ENCODE assay signal across 16 cellular contexts in the genomic region with DNA sequence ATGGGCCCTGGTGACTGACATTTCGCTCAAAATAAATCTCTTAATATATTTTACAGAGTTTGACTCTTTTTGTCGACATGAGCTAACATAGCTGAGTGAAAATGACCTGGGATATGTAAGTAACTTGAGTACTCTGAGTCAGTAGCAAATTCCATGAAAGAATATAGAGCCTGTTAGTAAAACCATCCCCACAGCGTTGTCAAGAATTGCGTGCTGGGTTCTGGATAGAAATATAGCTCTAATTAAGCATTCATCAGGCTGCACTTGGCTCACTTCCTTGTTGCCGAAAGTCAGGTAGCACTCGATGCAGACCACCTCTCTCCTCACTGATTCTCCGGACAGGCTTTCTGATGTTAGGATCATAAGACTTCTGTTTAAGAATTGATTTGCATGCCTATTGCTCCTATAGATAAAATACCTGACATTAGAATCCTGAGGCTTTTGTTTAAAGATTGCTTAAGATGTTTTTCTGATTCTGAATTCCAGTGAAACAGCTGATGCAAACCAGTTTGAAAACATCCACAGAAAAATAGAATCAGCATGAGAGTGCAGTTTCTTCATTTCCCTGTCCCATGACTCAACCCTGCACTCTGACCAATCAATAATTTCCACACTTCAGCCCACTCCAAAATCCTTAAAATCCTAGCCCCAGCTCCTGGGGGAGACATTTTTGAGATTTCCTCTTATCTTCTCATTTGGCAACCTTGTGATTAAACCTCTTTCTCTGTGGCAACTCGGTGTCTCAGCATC.
A peak's percentile ranks its signal among the peaks of the same experiment; 100 is the strongest.
DNase-seq lines count a peak whose midpoint lies in the region; ATAC-seq, FAIRE-seq and TF ChIP-seq lines count a peak whose summit lies in the region.
"Had no signal": no experiment of that assay in that cellular context is flagged by ENCODE, and none has a peak within 500 bp of the region (broad histone marks: within the 10 kb centered on the region; RNA-seq: fewer than 3 reads in every experiment).

No MANE protein-coding gene starts in this region.

- no peak for FAIRE-seq in HepG2 (lab: Jason Lieb, UNC)
- FAIRE-seq: frontal cortex had no signal

- in situ Hi-C loops in HepG2 (cut with HindIII; ENCODE audit: extremely low pct_ligation_motif_present, low pct_unique_long_range_greater_than_20kb) = no loop called here

- H3K27ac ChIP-seq in ACC112 (ENCODE audit: low read depth, low read length) (peak overlapping the region; percentile 35), HepG2 (ENCODE audit: extremely low read length, insufficient read depth, low read length) (no peak overlapping the region)

- no peaks in the 10 kb centered on the region for H3K36me3 ChIP-seq in ACC112 (ENCODE audit: insufficient read depth, low read length)
- H3K36me3 ChIP-seq in HepG2 (replicated peaks in 1 of 2; ENCODE audit: control insufficient read depth in 1 of 2, insufficient read depth in 2 of 2, low read length in 2 of 2) = no peaks in the 10 kb centered on the region
- H3K36me3 ChIP-seq: MG63 had no signal

- no peaks in the 10 kb centered on the region for H3K9me3 Mint-ChIP-seq in activated T-cell treated with anti-CD3 and anti-CD28 coated beads, Interleukin-2, amount 50 U/mL, for 72 hours
- no peaks in the 10 kb centered on the region for H3K9me3 Mint-ChIP-seq in activated T-helper 17 cell treated with anti-CD3 and anti-CD28 coated beads, Interleukin-2, amount 50 U/mL, for 72 hours
- H3K9me3 Mint-ChIP-seq: central memory CD8-positive, alpha-beta T cell; nephron had no signal

- TF ChIP-seq RAD21 in HepG2 (CRISPR knock-in tag; IDR thresholded peaks at IDR 0.05) = no peak

- no peak overlapping the region for H3K4me3 ChIP-seq in ACC112 (ENCODE audit: low read depth, low read length)
- no peak overlapping the region for H3K4me3 ChIP-seq in cardiac fibroblast (replicated peaks in 1 of 2; ENCODE audit: low read depth in 2 of 2, low read length in 2 of 2)
- H3K4me3 ChIP-seq in HepG2 (replicated peaks in 1 of 3; ENCODE audit: insufficient read depth in 1 of 3, low read depth in 2 of 3, low read length in 3 of 3) = no peak overlapping the region
- H3K4me3 ChIP-seq: MG63 had no signal

- no peak for ATAC-seq in HepG2
- ATAC-seq in activated T-cell treated with anti-CD3 and anti-CD28 coated beads, Interleukin-2, amount 50 U/mL, for 72 hours (replicated peaks in 1 of 2) = no peak
- ATAC-seq in GM18858 (IDR thresholded peaks at IDR 0.05; ENCODE audit: unreplicated experiment) = no peak
- ATAC-seq in activated T-helper 17 cell treated with anti-CD3 and anti-CD28 coated beads, Interleukin-2, amount 50 U/mL, for 72 hours (replicated peaks) = no peak

- no peaks in the 10 kb centered on the region for H3K36me3 Mint-ChIP-seq in activated T-cell treated with anti-CD3 and anti-CD28 coated beads, Interleukin-2, amount 50 U/mL, for 72 hours (ENCODE audit: insufficient read depth in 2 of 2)
- H3K36me3 Mint-ChIP-seq in activated T-helper 17 cell treated with anti-CD3 and anti-CD28 coated beads, Interleukin-2, amount 50 U/mL, for 72 hours (ENCODE audit: low read depth) = no peaks in the 10 kb centered on the region

- WGBS in HepG2 (ENCODE audit: low lambda C conversion rate) = 18% methylated on average over 8 of the region's 8 CpGs

- no peak overlapping the region for H3K4me2 ChIP-seq in HepG2 (ENCODE audit: low read depth, low read length)

- no peaks in the 10 kb centered on the region for H3K27me3 ChIP-seq in ACC112 (ENCODE audit: insufficient read depth, low read length)
- H3K27me3 ChIP-seq in HepG2 (ENCODE audit: control insufficient read depth in 1 of 2, insufficient read depth in 2 of 2, low read length in 2 of 2) = no peaks in the 10 kb centered on the region; a peak in 1 of 5 replicates

- H3K27me3 Mint-ChIP-seq in activated T-cell treated with anti-CD3 and anti-CD28 coated beads, Interleukin-2, amount 50 U/mL, for 72 hours (ENCODE audit: low read depth) = peaks cover 39% of the 10 kb centered on the region
- peaks cover 29% of the 10 kb centered on the region for H3K27me3 Mint-ChIP-seq in activated T-helper 17 cell treated with anti-CD3 and anti-CD28 coated beads, Interleukin-2, amount 50 U/mL, for 72 hours

- H3K27ac Mint-ChIP-seq in activated T-cell treated with anti-CD3 and anti-CD28 coated beads, Interleukin-2, amount 50 U/mL, for 72 hours = no peak overlapping the region
- H3K27ac Mint-ChIP-seq in activated T-helper 17 cell treated with anti-CD3 and anti-CD28 coated beads, Interleukin-2, amount 50 U/mL, for 72 hours = no peak overlapping the region

- BruUV-seq in HepG2 (replicated peaks; lab: Mats Ljungman, UMichigan) = no TSS peak

- TF ChIP-seq EP300 in HepG2 (IDR thresholded peaks at IDR 0.05; ENCODE audit: low read depth in 2 of 2, low read length in 2 of 2) (no peak), HepG2 (CRISPR knock-in tag; IDR thresholded peaks at IDR 0.05; ENCODE audit: borderline replicate concordance) (no peak)

- no peak overlapping the region for H3K4me3 Mint-ChIP-seq in activated T-cell treated with anti-CD3 and anti-CD28 coated beads, Interleukin-2, amount 50 U/mL, for 72 hours
- H3K4me3 Mint-ChIP-seq in activated T-helper 17 cell treated with anti-CD3 and anti-CD28 coated beads, Interleukin-2, amount 50 U/mL, for 72 hours = no peak overlapping the region
- H3K4me3 Mint-ChIP-seq: central memory CD8-positive, alpha-beta T cell; nephron had no signal

- intact Hi-C loops in HepG2 (cut with micrococcal nuclease; ENCODE audit: unreplicated experiment) = no loop called here

- DNase-seq in HCEC 1CT (peak; percentile 56), cardiac fibroblast (ENCODE audit: low read depth in 2 of 2) (peak; percentile 63 to 81), HepG2 (ENCODE audit: low spot score) (no peak), SW480 (ENCODE audit: low spot score) (no peak)
- no peak for DNase-seq in activated T-cell treated with anti-CD3 and anti-CD28 coated beads, Interleukin-2, amount 50 U/mL, for 72 hours
- DNase-seq: activated CD4-positive, CD25-positive, alpha-beta regulatory T cell treated with anti-CD3 and anti-CD28 coated beads, Interleukin-2, amount 50 U/mL, for 72 hours; activated T-cell treated with anti-CD3 and anti-CD28 coated beads, Interleukin-2, amount 50 U/mL, for 48 hours; GF-D8; MG63; stimulated activated CD4-positive, alpha-beta T cell treated with anti-CD3 and anti-CD28 coated beads, Interleukin-12 subunit alpha, Interleukin-12 subunit beta, amount 100 ng/mL, for 4 hours had no signal

- CTCF ChIA-PET in HepG2 (lab: Yijun Ruan, JAX; ENCODE audit: low intra/inter-chr PET ratio, low total read pairs) = no interaction called here

- TF ChIP-seq CTCF in cardiac fibroblast (IDR thresholded peaks at IDR 0.05; ENCODE audit: low read depth, low read length) (no peak), HepG2 (CRISPR knock-in tag; IDR thresholded peaks at IDR 0.05) (no peak)

- POLR2A ChIA-PET in HepG2 (lab: Yijun Ruan, JAX) = no interaction called here

- no peaks in the 10 kb centered on the region for H3K9me3 ChIP-seq in HepG2 (ENCODE audit: low read length)
- H3K9me3 ChIP-seq: MG63 had no signal

- TF ChIP-seq POLR2A in HepG2 (IDR thresholded peaks at IDR 0.05; ENCODE audit: insufficient read depth in 1 of 2, low read depth in 2 of 2, low read length in 2 of 2) = no peak

- H4K20me1 ChIP-seq in HepG2 (ENCODE audit: insufficient read depth, low read length) = no peaks in the 10 kb centered on the region

- H3K9ac ChIP-seq in HepG2 (ENCODE audit: insufficient read depth, low read depth, low read length) = no peak overlapping the region

- no peaks in the 10 kb centered on the region for H3K4me1 Mint-ChIP-seq in activated T-cell treated with anti-CD3 and anti-CD28 coated beads, Interleukin-2, amount 50 U/mL, for 72 hours (ENCODE audit: low read depth)
- no peaks in the 10 kb centered on the region for H3K4me1 Mint-ChIP-seq in activated T-helper 17 cell treated with anti-CD3 and anti-CD28 coated beads, Interleukin-2, amount 50 U/mL, for 72 hours
- H3K4me1 Mint-ChIP-seq: central memory CD8-positive, alpha-beta T cell; nephron had no signal

- H3K4me1 ChIP-seq in ACC112 (ENCODE audit: control insufficient read depth, insufficient read depth, low read length, unreplicated experiment) (no peaks in the 10 kb centered on the region), HepG2 (ENCODE audit: insufficient read depth, low read length) (no peaks in the 10 kb centered on the region)

- H3K79me2 ChIP-seq in ACC112 (ENCODE audit: control insufficient read depth, insufficient read depth, low read length, unreplicated experiment) (no peaks in the 10 kb centered on the region), HepG2 (ENCODE audit: insufficient read depth, low read length) (no peaks in the 10 kb centered on the region)

- H2AFZ ChIP-seq in ACC112 (ENCODE audit: low read length, unreplicated experiment) (no peak overlapping the region), HepG2 (ENCODE audit: low read length) (no peak overlapping the region)

TF ChIP-seq in HepG2, 621 proteins besides CTCF, POLR2A, EP300 and RAD21:
- TF ChIP-seq NFE2L2 (IDR thresholded peaks at IDR 0.05; ENCODE audit: low read length) = peak; percentile 54; the same call in 1 of the 2 replicates
- no peak for TF ChIP-seq ATRX (CRISPR knock-in tag; IDR thresholded peaks at IDR 0.05; ENCODE audit: borderline replicate concordance)
- TF ChIP-seq ZNF24 (IDR thresholded peaks at IDR 0.05) = no peak
- no peak for TF ChIP-seq ZNF790 (CRISPR knock-in tag; IDR thresholded peaks at IDR 0.05; ENCODE audit: borderline replicate concordance)
- TF ChIP-seq ZBTB38 (CRISPR knock-in tag; IDR thresholded peaks at IDR 0.05) = no peak
- TF ChIP-seq FOSL2 (CRISPR knock-in tag; IDR thresholded peaks at IDR 0.05) = peak; percentile 27; the same call in 1 of the 2 replicates
- no peak for TF ChIP-seq ZNF12 (CRISPR knock-in tag; IDR thresholded peaks at IDR 0.05)
- no peak for TF ChIP-seq ZNF136 (CRISPR knock-in tag; IDR thresholded peaks at IDR 0.05; ENCODE audit: low read depth)

Comparison
In these comparisons a context has a peak if more than half of its experiments do, and no peak if none do; other contexts are left out.
1. DNase-seq: peak in HCEC 1CT (single experiment) and cardiac fibroblast (2 of 2); none in HepG2 (single experiment), activated T-cell treated with anti-CD3 and anti-CD28 coated beads, Interleukin-2, amount 50 U/mL, for 72 hours (0 of 2) and SW480 (single experiment).